1 cellular context compared by ENCODE assay signal in the genomic region with DNA sequence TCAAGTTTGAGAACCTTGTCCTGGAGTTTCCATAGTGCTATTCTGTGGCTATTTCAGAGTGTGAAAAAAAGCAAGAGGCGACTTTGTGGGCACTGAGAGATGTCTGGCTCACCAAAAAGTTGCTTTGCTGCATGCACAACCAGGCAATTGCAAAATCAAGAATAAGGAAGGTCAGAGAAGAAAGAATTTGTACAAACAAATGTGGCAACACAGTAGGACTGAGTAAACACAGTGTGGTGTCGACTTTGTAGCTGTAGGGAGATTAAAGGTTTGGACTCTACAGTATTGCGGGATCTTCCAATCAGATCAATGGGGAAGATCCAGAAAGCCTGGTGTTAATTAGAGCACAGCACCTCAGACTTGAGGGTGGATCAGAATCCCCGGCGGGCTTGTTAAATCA.
TF ChIP-seq lines count a peak whose summit lies in the region.

No MANE protein-coding gene starts in this region.

TF ChIP-seq in HepG2, 621 proteins besides CTCF, POLR2A, EP300 and RAD21 (continued from another document):
- TF ChIP-seq NR2F6 (IDR thresholded peaks at IDR 0.05) (peak; percentile 28; the same call in 1 of the 2 replicates), NR2F6 (CRISPR knock-in tag; IDR thresholded peaks at IDR 0.05) (0 out of 2 replicates have a peak, but pooled peaks have one; percentile 12), ELF3 (CRISPR knock-in tag; IDR thresholded peaks at IDR 0.05) (peak; percentile 50; the same call in 1 of the 2 replicates), NCOA2 (CRISPR knock-in tag; IDR thresholded peaks at IDR 0.05) (0 out of 2 replicates have a peak, but pooled peaks have one; percentile 17), KDM5A (IDR thresholded peaks at IDR 0.05; ENCODE audit: borderline replicate concordance, low read length) (no peak), CBX5 (CRISPR knock-in tag; IDR thresholded peaks at IDR 0.05; ENCODE audit: borderline replicate concordance) (no peak), SALL2 (CRISPR knock-in tag; IDR thresholded peaks at IDR 0.05) (no peak), GATAD2A (CRISPR knock-in tag; IDR thresholded peaks at IDR 0.05) (peak; percentile 59), SOX13 (IDR thresholded peaks at IDR 0.05) (no peak), SOX13 (CRISPR knock-in tag; conservative IDR thresholded peaks at IDR 0.05 in 1 of 2, IDR thresholded peaks at IDR 0.05 in 1 of 2) (peak in 1 of 2 experiments; percentile 65; a peak in 2 of 4 replicates), NFKBIZ (CRISPR knock-in tag; IDR thresholded peaks at IDR 0.05) (no peak), ZNF761 (CRISPR knock-in tag; conservative IDR thresholded peaks at IDR 0.05) (no peak), FOXP1 (IDR thresholded peaks at IDR 0.05) (peak; percentile 53; the same call in 1 of the 2 replicates), FOXP1 (CRISPR knock-in tag; IDR thresholded peaks at IDR 0.05) (peak; percentile 70), ZNF589 (CRISPR knock-in tag; conservative IDR thresholded peaks at IDR 0.05) (no peak), SMARCC2 (IDR thresholded peaks at IDR 0.05) (no peak), FOXC1 (CRISPR knock-in tag; IDR thresholded peaks at IDR 0.05; ENCODE audit: borderline replicate concordance) (no peak), TAF1 (CRISPR knock-in tag; IDR thresholded peaks at IDR 0.05) (no peak), AGO1 (IDR thresholded peaks at IDR 0.05; ENCODE audit: low read depth, low read length, poor library complexity, severe bottlenecking) (no peak), ZIK1 (CRISPR knock-in tag; IDR thresholded peaks at IDR 0.05; ENCODE audit: borderline replicate concordance, low read depth) (no peak), TP53 (CRISPR knock-in tag; conservative IDR thresholded peaks at IDR 0.05) (no peak), NFYB (CRISPR knock-in tag; IDR thresholded peaks at IDR 0.05) (no peak), PCBP2 (optimal IDR thresholded peaks at IDR 0.05; ENCODE audit: low read depth, low read length, poor library complexity, severe bottlenecking) (no peak), ZNF260 (CRISPR knock-in tag; IDR thresholded peaks at IDR 0.05; ENCODE audit: borderline replicate concordance, low read depth) (no peak), ZNF263 (CRISPR knock-in tag; IDR thresholded peaks at IDR 0.05) (no peak), FOXA3 (CRISPR knock-in tag; IDR thresholded peaks at IDR 0.05) (peak; percentile 74; the same call in 1 of the 2 replicates), EED (CRISPR knock-in tag; IDR thresholded peaks at IDR 0.05) (no peak), GATA4 (IDR thresholded peaks at IDR 0.05; ENCODE audit: borderline replicate concordance, low read depth) (no peak), ZNF451 (CRISPR knock-in tag; IDR thresholded peaks at IDR 0.05) (no peak), ZFP41 (CRISPR knock-in tag; IDR thresholded peaks at IDR 0.05; ENCODE audit: borderline replicate concordance) (no peak), ZNF253 (CRISPR knock-in tag; IDR thresholded peaks at IDR 0.05; ENCODE audit: borderline replicate concordance) (no peak)
- TF ChIP-seq, protein P1, sequence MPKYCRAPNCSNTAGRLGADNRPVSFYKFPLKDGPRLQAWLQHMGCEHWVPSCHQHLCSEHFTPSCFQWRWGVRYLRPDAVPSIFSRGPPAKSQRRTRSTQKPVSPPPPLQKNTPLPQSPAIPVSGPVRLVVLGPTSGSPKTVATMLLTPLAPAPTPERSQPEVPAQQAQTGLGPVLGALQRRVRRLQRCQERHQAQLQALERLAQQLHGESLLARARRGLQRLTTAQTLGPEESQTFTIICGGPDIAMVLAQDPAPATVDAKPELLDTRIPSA (CRISPR knock-in tag; IDR thresholded peaks at IDR 0.05; ENCODE audit: borderline replicate concordance), result no peak
- TF ChIP-seq, protein P2, sequence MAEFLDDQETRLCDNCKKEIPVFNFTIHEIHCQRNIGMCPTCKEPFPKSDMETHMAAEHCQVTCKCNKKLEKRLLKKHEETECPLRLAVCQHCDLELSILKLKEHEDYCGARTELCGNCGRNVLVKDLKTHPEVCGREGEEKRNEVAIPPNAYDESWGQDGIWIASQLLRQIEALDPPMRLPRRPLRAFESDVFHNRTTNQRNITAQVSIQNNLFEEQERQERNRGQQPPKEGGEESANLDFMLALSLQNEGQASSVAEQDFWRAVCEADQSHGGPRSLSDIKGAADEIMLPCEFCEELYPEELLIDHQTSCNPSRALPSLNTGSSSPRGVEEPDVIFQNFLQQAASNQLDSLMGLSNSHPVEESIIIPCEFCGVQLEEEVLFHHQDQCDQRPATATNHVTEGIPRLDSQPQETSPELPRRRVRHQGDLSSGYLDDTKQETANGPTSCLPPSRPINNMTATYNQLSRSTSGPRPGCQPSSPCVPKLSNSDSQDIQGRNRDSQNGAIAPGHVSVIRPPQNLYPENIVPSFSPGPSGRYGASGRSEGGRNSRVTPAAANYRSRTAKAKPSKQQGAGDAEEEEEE (CRISPR knock-in tag; IDR thresholded peaks at IDR 0.05; ENCODE audit: borderline replicate concordance), result no peak
- TF ChIP-seq, protein P3, sequence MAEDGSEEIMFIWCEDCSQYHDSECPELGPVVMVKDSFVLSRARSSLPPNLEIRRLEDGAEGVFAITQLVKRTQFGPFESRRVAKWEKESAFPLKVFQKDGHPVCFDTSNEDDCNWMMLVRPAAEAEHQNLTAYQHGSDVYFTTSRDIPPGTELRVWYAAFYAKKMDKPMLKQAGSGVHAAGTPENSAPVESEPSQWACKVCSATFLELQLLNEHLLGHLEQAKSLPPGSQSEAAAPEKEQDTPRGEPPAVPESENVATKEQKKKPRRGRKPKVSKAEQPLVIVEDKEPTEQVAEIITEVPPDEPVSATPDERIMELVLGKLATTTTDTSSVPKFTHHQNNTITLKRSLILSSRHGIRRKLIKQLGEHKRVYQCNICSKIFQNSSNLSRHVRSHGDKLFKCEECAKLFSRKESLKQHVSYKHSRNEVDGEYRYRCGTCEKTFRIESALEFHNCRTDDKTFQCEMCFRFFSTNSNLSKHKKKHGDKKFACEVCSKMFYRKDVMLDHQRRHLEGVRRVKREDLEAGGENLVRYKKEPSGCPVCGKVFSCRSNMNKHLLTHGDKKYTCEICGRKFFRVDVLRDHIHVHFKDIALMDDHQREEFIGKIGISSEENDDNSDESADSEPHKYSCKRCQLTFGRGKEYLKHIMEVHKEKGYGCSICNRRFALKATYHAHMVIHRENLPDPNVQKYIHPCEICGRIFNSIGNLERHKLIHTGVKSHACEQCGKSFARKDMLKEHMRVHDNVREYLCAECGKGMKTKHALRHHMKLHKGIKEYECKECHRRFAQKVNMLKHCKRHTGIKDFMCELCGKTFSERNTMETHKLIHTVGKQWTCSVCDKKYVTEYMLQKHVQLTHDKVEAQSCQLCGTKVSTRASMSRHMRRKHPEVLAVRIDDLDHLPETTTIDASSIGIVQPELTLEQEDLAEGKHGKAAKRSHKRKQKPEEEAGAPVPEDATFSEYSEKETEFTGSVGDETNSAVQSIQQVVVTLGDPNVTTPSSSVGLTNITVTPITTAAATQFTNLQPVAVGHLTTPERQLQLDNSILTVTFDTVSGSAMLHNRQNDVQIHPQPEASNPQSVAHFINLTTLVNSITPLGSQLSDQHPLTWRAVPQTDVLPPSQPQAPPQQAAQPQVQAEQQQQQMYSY (CRISPR knock-in tag; IDR thresholded peaks at IDR 0.05), result no peak
- TF ChIP-seq, protein P4, sequence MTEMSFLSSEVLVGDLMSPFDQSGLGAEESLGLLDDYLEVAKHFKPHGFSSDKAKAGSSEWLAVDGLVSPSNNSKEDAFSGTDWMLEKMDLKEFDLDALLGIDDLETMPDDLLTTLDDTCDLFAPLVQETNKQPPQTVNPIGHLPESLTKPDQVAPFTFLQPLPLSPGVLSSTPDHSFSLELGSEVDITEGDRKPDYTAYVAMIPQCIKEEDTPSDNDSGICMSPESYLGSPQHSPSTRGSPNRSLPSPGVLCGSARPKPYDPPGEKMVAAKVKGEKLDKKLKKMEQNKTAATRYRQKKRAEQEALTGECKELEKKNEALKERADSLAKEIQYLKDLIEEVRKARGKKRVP (CRISPR knock-in tag; IDR thresholded peaks at IDR 0.05), result 0 out of 4 replicates have a peak, but pooled peaks of 1 of the 2 experiments have one; percentile 24
- TF ChIP-seq, protein P5, sequence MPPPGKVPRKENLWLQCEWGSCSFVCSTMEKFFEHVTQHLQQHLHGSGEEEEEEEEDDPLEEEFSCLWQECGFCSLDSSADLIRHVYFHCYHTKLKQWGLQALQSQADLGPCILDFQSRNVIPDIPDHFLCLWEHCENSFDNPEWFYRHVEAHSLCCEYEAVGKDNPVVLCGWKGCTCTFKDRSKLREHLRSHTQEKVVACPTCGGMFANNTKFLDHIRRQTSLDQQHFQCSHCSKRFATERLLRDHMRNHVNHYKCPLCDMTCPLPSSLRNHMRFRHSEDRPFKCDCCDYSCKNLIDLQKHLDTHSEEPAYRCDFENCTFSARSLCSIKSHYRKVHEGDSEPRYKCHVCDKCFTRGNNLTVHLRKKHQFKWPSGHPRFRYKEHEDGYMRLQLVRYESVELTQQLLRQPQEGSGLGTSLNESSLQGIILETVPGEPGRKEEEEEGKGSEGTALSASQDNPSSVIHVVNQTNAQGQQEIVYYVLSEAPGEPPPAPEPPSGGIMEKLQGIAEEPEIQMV (CRISPR knock-in tag; IDR thresholded peaks at IDR 0.05; ENCODE audit: low read depth), result no peak
